In genomic region chr13:50521191-50521590, GRCh38 we compare ENCODE assay signal across 23 cellular contexts.
DNase-seq lines count a peak whose midpoint lies in the region; ATAC-seq and TF ChIP-seq lines count a peak whose summit lies in the region.
"Had no signal": no experiment of that assay in that cellular context is flagged by ENCODE, and none has a peak within 500 bp of the region (broad histone marks: within the 10 kb centered on the region; RNA-seq: fewer than 3 reads in every experiment).

No MANE protein-coding gene starts in this region.

- H3K36me3 ChIP-seq in BLaER1 treated with 17β-estradiol and CSF1 and Interleukin-3, amounts not matched to agents 10 nM and 100 nM = no peaks in the 10 kb centered on the region
- H3K36me3 ChIP-seq in Panc1 (ENCODE audit: control insufficient read depth, insufficient read depth, low read length) = no peaks in the 10 kb centered on the region
- H3K36me3 ChIP-seq in skeletal muscle tissue (ENCODE audit: control insufficient read depth in 3 of 3, insufficient read depth in 3 of 3, low read length in 3 of 3) = no peaks in the 10 kb centered on the region
- H3K36me3 ChIP-seq in heart left ventricle = no peaks in the 10 kb centered on the region
- H3K36me3 ChIP-seq: MG63, neural progenitor cell, spleen, upper lobe of right lung had no signal

- BruUV-seq in Panc1 (replicated peaks; lab: Mats Ljungman, UMichigan) = no TSS peak

- H3K4me1 ChIP-seq in BLaER1 treated with 17β-estradiol and CSF1 and Interleukin-3, amounts not matched to agents 10 nM and 100 nM = peaks cover 37 to 62% (median 49%) of the 10 kb centered on the region in 10 experiments
- H3K4me1 ChIP-seq in Panc1 (ENCODE audit: control insufficient read depth, insufficient read depth, low read length) (peaks cover 13% of the 10 kb centered on the region), skeletal muscle tissue (ENCODE audit: control insufficient read depth in 3 of 3, insufficient read depth in 3 of 3, low read length in 3 of 3) (peaks cover 18 to 31% (median 22%) of the 10 kb centered on the region in 3 donors), heart left ventricle (peaks cover 0 to 62% (median 18%) of the 10 kb centered on the region in 12 donors)

- POLR2A ChIA-PET in Panc1 (lab: Charles Lee) = no interaction called here

- peak overlapping the region in 2 of 11 experiments; percentile 21 to 24; a peak in 2 of 22 replicates for H3K27ac ChIP-seq in BLaER1 treated with 17β-estradiol and CSF1 and Interleukin-3, amounts not matched to agents 10 nM and 100 nM
- H3K27ac ChIP-seq in Panc1 (ENCODE audit: low read length) (peak overlapping the region; percentile 51), skeletal muscle tissue (ENCODE audit: low read depth, low read length) (peak overlapping the region; percentile 84), heart left ventricle (peak overlapping the region in 2 of 12 donors; percentile 39)
- H3K27ac ChIP-seq: neural progenitor cell had no signal

- CTCF ChIA-PET in Panc1 (lab: Charles Lee) = no interaction called here

- TF ChIP-seq CTCF in Panc1 (IDR thresholded peaks at IDR 0.05) (no peak), heart left ventricle (IDR thresholded peaks at IDR 0.05) (no peak)

- TF ChIP-seq POLR2A in heart left ventricle (IDR thresholded peaks at IDR 0.05) = no peak

- no peak overlapping the region for H3K9ac ChIP-seq in BLaER1 treated with 17β-estradiol and CSF1 and Interleukin-3, amounts not matched to agents 10 nM and 100 nM
- H3K9ac ChIP-seq in skeletal muscle tissue (ENCODE audit: low read depth in 1 of 3, low read length in 3 of 3) = no peak overlapping the region
- H3K9ac ChIP-seq: neural progenitor cell, SK-N-SH had no signal

- peaks cover 0 to 15% (median 0%) of the 10 kb centered on the region in 11 experiments; a peak in 2 of 22 replicates for H3K9me3 ChIP-seq in BLaER1 treated with 17β-estradiol and CSF1 and Interleukin-3, amounts not matched to agents 10 nM and 100 nM (replicated peaks in 1 of 11)
- H3K9me3 ChIP-seq in Panc1 (ENCODE audit: control insufficient read depth, insufficient read depth, low read depth, low read length) (no peaks in the 10 kb centered on the region), skeletal muscle tissue (ENCODE audit: control insufficient read depth in 3 of 3, low read length in 3 of 3) (no peaks in the 10 kb centered on the region), heart left ventricle (no peaks in the 10 kb centered on the region)
- H3K9me3 ChIP-seq: MG63, SK-N-SH, spleen, upper lobe of right lung had no signal

- H3K4me3 ChIP-seq in BLaER1 treated with 17β-estradiol and CSF1 and Interleukin-3, amounts not matched to agents 10 nM and 100 nM = no peak overlapping the region
- H3K4me3 ChIP-seq in Panc1 (ENCODE audit: low read depth in 2 of 2, low read length in 2 of 2) (no peak overlapping the region), skeletal muscle tissue (ENCODE audit: low read length in 3 of 3) (no peak overlapping the region), heart left ventricle (no peak overlapping the region)
- H3K4me3 ChIP-seq: MG63, neural progenitor cell, spleen, upper lobe of right lung had no signal

- H3K4me2 ChIP-seq in BLaER1 treated with 17β-estradiol and CSF1 and Interleukin-3, amounts not matched to agents 10 nM and 100 nM = peak overlapping the region; percentile 42 to 77 (median 59)
- H3K4me2 ChIP-seq: neural progenitor cell, SK-N-SH had no signal

- 84 to 91% (median 91%) methylated on average over 3 of the region's 3 CpGs for WGBS in heart left ventricle, 4 donors

- in situ Hi-C loops in Panc1 (cut with HindIII; ENCODE audit: low pct_unique_long_range_greater_than_20kb, low sequenced_read_pairs) = no loop called here

- no peaks in the 10 kb centered on the region for H3K27me3 ChIP-seq in BLaER1 treated with 17β-estradiol and CSF1 and Interleukin-3, amounts not matched to agents 10 nM and 100 nM
- H3K27me3 ChIP-seq in Panc1 (ENCODE audit: control insufficient read depth, insufficient read depth, low read length) (no peaks in the 10 kb centered on the region), skeletal muscle tissue (ENCODE audit: control insufficient read depth in 3 of 3, insufficient read depth in 3 of 3, low read length in 3 of 3) (no peaks in the 10 kb centered on the region), heart left ventricle (no peaks in the 10 kb centered on the region)
- H3K27me3 ChIP-seq: MG63, neural progenitor cell, spleen, upper lobe of right lung had no signal

- H4K20me1 ChIP-seq in BLaER1 treated with 17β-estradiol and CSF1 and Interleukin-3, amounts not matched to agents 10 nM and 100 nM = no peaks in the 10 kb centered on the region

- DNase-seq in Panc1 (ENCODE audit: low read depth, low spot score) (no peak), left colon (no peak), NCI-H1105 (lab: John Stamatoyannopoulos, UW) (no peak), heart left ventricle (no peak)
- DNase-seq: activated CD4-positive, alpha-beta T cell treated with anti-CD3 and anti-CD28 coated beads, Interleukin-2, amount 50 U/mL, for 1 hour; CD8-positive, alpha-beta T cell; DMS53; effector CD8-positive, alpha-beta T cell; HCEC 1CT; MG63; NCI-H2171; NCI-H524 treated with DMSO at 0.1 percent for 48 hours; SK-N-SH; spleen; stimulated activated CD4-positive, alpha-beta T cell treated with anti-CD3 and anti-CD28 coated beads, Interleukin-4, amount 100 ng/mL, for 24 hours; stimulated activated naive CD8-positive, alpha-beta T cell treated with anti-CD3 and anti-CD28 coated beads, Interleukin-15, amount 100 ng/mL, for 72 hours; upper lobe of right lung had no signal

- intact Hi-C loops in Panc1 (cut with micrococcal nuclease; ENCODE audit: unreplicated experiment) = no loop called here
- intact Hi-C loops in left colon (cut with DNase I, micrococcal nuclease) = no loop called here
- intact Hi-C loops in heart left ventricle (cut with DNase I) = loop anchor here in 5 of 10 donors (5.0 to 10.0 kb wide), 7 partner anchors 96 to 546 kb away; no protein-coding TSS in a partner anchor

- ATAC-seq in Panc1 (no peak), left colon (peak; percentile 84), GM18498 (IDR thresholded peaks at IDR 0.05; ENCODE audit: unreplicated experiment) (no peak), HG03159 (IDR thresholded peaks at IDR 0.05; ENCODE audit: unreplicated experiment) (no peak), heart left ventricle (no peak)
- ATAC-seq: activated naive CD4-positive, alpha-beta T cell treated with anti-CD3 and anti-CD28 coated beads, Interleukin-2, amount 50 U/mL, for 72 hours; CD8-positive, alpha-beta T cell; stimulated activated naive CD8-positive, alpha-beta T cell treated with anti-CD3 and anti-CD28 coated beads, Interleukin-15, amount 100 ng/mL, for 72 hours had no signal
